1 cellular context compared by ENCODE assay signal in the genomic region with DNA sequence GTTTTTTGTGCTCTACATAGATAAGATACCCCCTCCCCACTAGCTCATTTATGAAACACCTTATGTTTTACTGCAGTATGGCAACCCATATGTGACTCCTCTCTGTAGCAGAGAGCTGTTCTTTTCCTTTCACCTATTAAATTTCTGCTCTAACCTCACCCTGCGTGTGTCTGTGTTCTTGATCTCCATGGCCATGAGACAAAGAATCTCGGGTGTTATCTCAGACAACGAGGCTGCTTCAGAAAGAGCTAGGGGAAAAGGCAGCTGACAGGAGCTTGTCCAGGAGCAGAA.
TF ChIP-seq lines count a peak whose summit lies in the region.

No MANE protein-coding gene starts in this region.

TF ChIP-seq in GM12878, 131 proteins besides CTCF, POLR2A, EP300 and RAD21:
- TF ChIP-seq DPF2 (IDR thresholded peaks at IDR 0.05): no peak
- no peak for TF ChIP-seq CBX5 (IDR thresholded peaks at IDR 0.05; ENCODE audit: low read depth)
- TF ChIP-seq POU2F2 (IDR thresholded peaks at IDR 0.05; ENCODE audit: borderline replicate concordance, low read depth, low read length): no peak
- TF ChIP-seq ZNF207 (IDR thresholded peaks at IDR 0.05; ENCODE audit: borderline replicate concordance): no peak
- no peak for TF ChIP-seq TBL1XR1 (IDR thresholded peaks at IDR 0.05; ENCODE audit: low read depth, low read length)
- TF ChIP-seq, protein P1, sequence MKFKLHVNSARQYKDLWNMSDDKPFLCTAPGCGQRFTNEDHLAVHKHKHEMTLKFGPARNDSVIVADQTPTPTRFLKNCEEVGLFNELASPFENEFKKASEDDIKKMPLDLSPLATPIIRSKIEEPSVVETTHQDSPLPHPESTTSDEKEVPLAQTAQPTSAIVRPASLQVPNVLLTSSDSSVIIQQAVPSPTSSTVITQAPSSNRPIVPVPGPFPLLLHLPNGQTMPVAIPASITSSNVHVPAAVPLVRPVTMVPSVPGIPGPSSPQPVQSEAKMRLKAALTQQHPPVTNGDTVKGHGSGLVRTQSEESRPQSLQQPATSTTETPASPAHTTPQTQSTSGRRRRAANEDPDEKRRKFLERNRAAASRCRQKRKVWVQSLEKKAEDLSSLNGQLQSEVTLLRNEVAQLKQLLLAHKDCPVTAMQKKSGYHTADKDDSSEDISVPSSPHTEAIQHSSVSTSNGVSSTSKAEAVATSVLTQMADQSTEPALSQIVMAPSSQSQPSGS (IDR thresholded peaks at IDR 0.05; ENCODE audit: low read length): no peak
- TF ChIP-seq RELA (IDR thresholded peaks at IDR 0.05; ENCODE audit: borderline replicate concordance, partially characterized antibody): no peak
- no peak for TF ChIP-seq POLR2AphosphoS5 (IDR thresholded peaks at IDR 0.05; ENCODE audit: low read length)
